ENCODE assay signal across 8 cellular contexts in genomic region chr17:7484067-7484963, GRCh38. TPM values are rescaled to one million over a fixed set of nuclear protein-coding genes. Genes with fewer than 3 reads are reported as not detected.
A peak's percentile ranks its signal among the peaks of the same experiment; 100 is the strongest.
DNase-seq lines count a peak whose midpoint lies in the region; ATAC-seq and TF ChIP-seq lines count a peak whose summit lies in the region.

Gene POLR2A, plus strand, starts transcription at chr17:7484366.

- intact Hi-C loops in PC-3 (cut with micrococcal nuclease), result loop anchor here (1.0 to 5.0 kb wide), 2 partner anchors 49 to 222 kb away; partner anchors contain the start of genes CLDN7 and TMEM102

- ATAC-seq in GM21576 (IDR thresholded peaks at IDR 0.05; ENCODE audit: unreplicated experiment) (peak; percentile 55), PC-3 (peak; percentile 60)

- H3K27me3 ChIP-seq in PC-3 (ENCODE audit: low read length) (no peaks in the 10 kb centered on the region), mucosa of rectum (ENCODE audit: control insufficient read depth in 2 of 2, insufficient read depth in 2 of 2, low read length in 2 of 2) (no peaks in the 10 kb centered on the region)

- H3K27ac ChIP-seq in PC-3 (ENCODE audit: low read length) (peak within 1 kb of the TSS; percentile 94), mucosa of rectum (ENCODE audit: low read depth in 2 of 2, low read length in 2 of 2) (peak within 1 kb of the TSS; percentile 100)

- H4K20me1 ChIP-seq in PC-3 (ENCODE audit: low read length), result peaks cover 32% of the 10 kb centered on the region

- no peaks in the 10 kb centered on the region for H3F3A ChIP-seq in PC-3 (ENCODE audit: low read length, unreplicated experiment)

- POLR2A ChIA-PET in PC-3 (lab: Charles Lee; ENCODE audit: unreplicated experiment), result interaction anchor here (0.6 to 0.7 kb wide), 3 partner anchors 11 to 242 kb away, joined by 4 to 11 read pairs (median 6); no protein-coding TSS in a partner anchor

- 0 out of 2 replicates have a peak, but pooled peaks cover 2% of the 10 kb centered on the region for H3K36me3 ChIP-seq in PC-3 (ENCODE audit: low read depth, low read length)
- peaks cover 0 to 3% of the 10 kb centered on the region in 2 donors for H3K36me3 ChIP-seq in mucosa of rectum (ENCODE audit: control insufficient read depth in 2 of 2, insufficient read depth in 2 of 2, low read length in 2 of 2)

- peak; percentile 90 for DNase-seq in DMS114 treated with DMSO at 0.1 percent for 48 hours (lab: John Stamatoyannopoulos, UW; ENCODE audit: unreplicated experiment)
- DNase-seq in PC-3, result peak; percentile 96
- peak; percentile 99 for DNase-seq in activated T-cell treated with anti-CD3 and anti-CD28 coated beads, Interleukin-2, amount 50 U/mL, for 1 hour
- peak; percentile 83 for DNase-seq in epithelial cell of proximal tubule (ENCODE audit: low read depth)
- peak; percentile 98 for DNase-seq in stimulated activated CD8-positive, alpha-beta memory T cell treated with anti-CD3 and anti-CD28 coated beads, Interleukin-4, amount 100 ng/mL, for 48 hours

- H3K4me1 ChIP-seq in PC-3 (ENCODE audit: insufficient read depth, low read length) (peaks cover 23% of the 10 kb centered on the region), mucosa of rectum (ENCODE audit: control insufficient read depth in 2 of 2, insufficient read depth in 2 of 2, low read length in 2 of 2) (peaks cover 27 to 37% of the 10 kb centered on the region in 2 donors)

- peak within 1 kb of the TSS; percentile 99 for H3K4me2 ChIP-seq in PC-3 (ENCODE audit: low read length)

- CTCF ChIA-PET in PC-3 (lab: Charles Lee), result interaction anchor here (0.6 kb wide), 2 partner anchors 351 to 1107 kb away, joined by 3 to 4 read pairs; no protein-coding TSS in a partner anchor

- peaks cover 59% of the 10 kb centered on the region for H3K79me2 ChIP-seq in PC-3 (ENCODE audit: low read length)

- TF ChIP-seq CTCF in PC-3 (conservative IDR thresholded peaks at IDR 0.05; ENCODE audit: low read depth, low read length) (no peak), epithelial cell of proximal tubule (conservative IDR thresholded peaks at IDR 0.05; ENCODE audit: low read depth, low read length) (no peak)

- H3K4me3 ChIP-seq in PC-3 (ENCODE audit: low read length), result peak within 1 kb of the TSS; percentile 76
- H3K4me3 ChIP-seq in epithelial cell of proximal tubule (ENCODE audit: low read depth, low read length), result peak within 1 kb of the TSS; percentile 94
- peak within 1 kb of the TSS; percentile 94 to 97 for H3K4me3 ChIP-seq in mucosa of rectum (ENCODE audit: low read length in 2 of 2)

- H3K9ac ChIP-seq in PC-3 (ENCODE audit: low read length) (peak within 1 kb of the TSS; percentile 97), mucosa of rectum (ENCODE audit: low read depth in 1 of 2, low read length in 2 of 2) (peak within 1 kb of the TSS; percentile 99 to 100)

- no peaks in the 10 kb centered on the region for H3K9me2 ChIP-seq in PC-3 (replicated peaks; ENCODE audit: low read length)

- H2AFZ ChIP-seq in PC-3 (ENCODE audit: low read length), result peak within 1 kb of the TSS; percentile 87

- TF ChIP-seq RAD21 in Ishikawa (IDR thresholded peaks at IDR 0.05; ENCODE audit: low read depth), result no peak

- H3K9me3 ChIP-seq in PC-3 (ENCODE audit: low read length) (no peaks in the 10 kb centered on the region), mucosa of rectum (ENCODE audit: control insufficient read depth in 2 of 2, low read length in 2 of 2) (no peaks in the 10 kb centered on the region)

- peak; percentile 47; the same call in 1 of the 2 replicates for TF ChIP-seq EP300 in Ishikawa (IDR thresholded peaks at IDR 0.05; ENCODE audit: borderline replicate concordance)

- no TSS peak for BruUV-seq in PC-3 (replicated peaks; lab: Mats Ljungman, UMichigan)

TF ChIP-seq in Ishikawa, 13 proteins besides CTCF, POLR2A, EP300 and RAD21:
- TF ChIP-seq REST (IDR thresholded peaks at IDR 0.05; ENCODE audit: low read depth) (no peak), CEBPB (IDR thresholded peaks at IDR 0.05) (no peak), MAX (IDR thresholded peaks at IDR 0.05) (peak; percentile 80), NFIC (IDR thresholded peaks at IDR 0.05) (peak; percentile 46), EGR1 (IDR thresholded peaks at IDR 0.05) (peak; percentile 57), USF1 (IDR thresholded peaks at IDR 0.05) (0 out of 2 replicates have a peak, but pooled peaks have one; percentile 10), TEAD4 (IDR thresholded peaks at IDR 0.05) (peak; percentile 68; the same call in 1 of the 2 replicates), ZBTB7A (IDR thresholded peaks at IDR 0.05; ENCODE audit: low read depth) (peak; percentile 50; the same call in 1 of the 2 replicates), YY1 (IDR thresholded peaks at IDR 0.05; ENCODE audit: low read depth) (peak; percentile 74), TCF12 (IDR thresholded peaks at IDR 0.05; ENCODE audit: low read depth) (peak; percentile 50), FOXM1 (IDR thresholded peaks at IDR 0.05; ENCODE audit: borderline replicate concordance, low read depth) (no peak), TAF1 (IDR thresholded peaks at IDR 0.05; ENCODE audit: low read depth) (peak; percentile 99), CREB1 (IDR thresholded peaks at IDR 0.05; ENCODE audit: low read depth) (no peak; the same call in 1 of the 2 replicates)

RNA-seq across cellular contexts. Expression of gene POLR2A, which starts in this region (rescaled TPM):
- total RNA-seq in PC-3 (2014; rRNA removed), result 47.1 and 95.7 TPM in 2 replicates
- 30.3 and 30.5 TPM in 2 replicates for total RNA-seq in epithelial cell of proximal tubule

Comparison
In these comparisons a context has a peak if more than half of its experiments do, and no peak if none do; other contexts are left out.
1. Peak in every context shown above with its lines: DNase-seq, ATAC-seq, H3K4me3 ChIP-seq and H3K27ac ChIP-seq.